ENCODE assay signal across 22 cellular contexts in genomic region chr1:232968396-232968795, GRCh38.
"Had no signal": no experiment of that assay in that cellular context is flagged by ENCODE, and none has a peak within 500 bp of the region (broad histone marks: within the 10 kb centered on the region; RNA-seq: fewer than 3 reads in every experiment).

No MANE protein-coding gene starts in this region.

- H3K36me3 ChIP-seq: ovary had no signal

- H3K4me3 Mint-ChIP-seq: dendritic cell treated with granulocyte-macrophage colony-stimulating factor and Interleukin-4, amounts not matched to agents 40 ng/mL and 50 ng/mL, for 4 days; effector memory CD8-positive, alpha-beta T cell; memory B cell; mesothelial cell of epicardium; natural killer cell; neural crest cell had no signal

- H3K9me3 ChIP-seq: gastroesophageal sphincter, lower lobe of right lung, ovary, thoracic aorta had no signal

- H3K4me1 Mint-ChIP-seq: neural crest cell had no signal

- FAIRE-seq: colon, keratinocyte had no signal

- H3K4me3 ChIP-seq: esophagus muscularis mucosa, gastroesophageal sphincter, left lung, lower lobe of right lung, ovary, skin epidermis, stomach, thoracic aorta, transverse colon had no signal

- H3K27ac Mint-ChIP-seq: dendritic cell treated with granulocyte-macrophage colony-stimulating factor and Interleukin-4, amounts not matched to agents 40 ng/mL and 50 ng/mL, for 4 days; effector memory CD8-positive, alpha-beta T cell; memory B cell had no signal

- H3K27me3 Mint-ChIP-seq: dendritic cell treated with granulocyte-macrophage colony-stimulating factor and Interleukin-4, amounts not matched to agents 40 ng/mL and 50 ng/mL, for 4 days; effector memory CD8-positive, alpha-beta T cell; memory B cell had no signal

- DNase-seq: effector memory CD8-positive, alpha-beta T cell; glutamatergic neuron; lower lobe of right lung; natural killer cell; ovary; stimulated activated CD4-positive, alpha-beta T cell treated with anti-CD3 and anti-CD28 coated beads, Interleukin-2, amount 100 ng/mL, for 24 hours; stimulated activated CD4-positive, alpha-beta T cell treated with anti-CD3 and anti-CD28 coated beads, Interleukin-4, amount 100 ng/mL, for 4 hours; stimulated activated naive CD4-positive, alpha-beta T cell; transverse colon had no signal

- ATAC-seq: effector memory CD8-positive, alpha-beta T cell had no signal

- H3K27me3 ChIP-seq: esophagus muscularis mucosa, gastroesophageal sphincter, left lung, ovary, stomach, transverse colon had no signal

- H3K27ac ChIP-seq: epithelial cell of prostate, esophagus muscularis mucosa, gastroesophageal sphincter, left lung, lower lobe of right lung, ovary, skin epidermis, thoracic aorta, transverse colon had no signal
